Comparison of ENCODE assay signal across 1 cellular context in the genomic region with DNA sequence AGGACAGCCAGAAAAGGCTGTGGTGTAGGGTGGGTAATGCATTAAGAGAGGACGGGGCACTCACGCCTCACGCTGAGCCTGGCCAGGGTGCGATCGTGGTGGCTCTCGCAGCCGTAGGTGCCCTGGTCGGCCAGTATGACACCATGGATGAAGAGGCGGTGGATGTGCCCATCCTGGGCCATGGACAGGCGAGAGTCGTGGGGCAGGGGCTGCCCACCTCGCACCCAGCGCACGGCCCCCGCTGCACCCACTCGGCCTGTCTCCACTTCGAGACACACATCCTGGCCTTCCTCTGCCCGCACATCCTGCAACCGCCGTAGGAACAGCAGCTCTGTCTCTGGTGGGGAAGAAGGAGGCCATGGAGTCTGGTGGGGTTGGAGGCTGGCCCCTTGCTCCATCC.
TF ChIP-seq lines count a peak whose summit lies in the region.

No MANE protein-coding gene starts in this region.

TF ChIP-seq in HepG2, 621 proteins besides CTCF, POLR2A, EP300 and RAD21:
- no peak for TF ChIP-seq REPIN1 (CRISPR knock-in tag; IDR thresholded peaks at IDR 0.05; ENCODE audit: borderline replicate concordance, low read depth)
- no peak for TF ChIP-seq ZNF101 (CRISPR knock-in tag; IDR thresholded peaks at IDR 0.05; ENCODE audit: borderline replicate concordance, low read depth)
- no peak for TF ChIP-seq ARNT (IDR thresholded peaks at IDR 0.05)
- TF ChIP-seq ZNF879 (CRISPR knock-in tag; IDR thresholded peaks at IDR 0.05) = no peak
- TF ChIP-seq ZNF703 (CRISPR knock-in tag; IDR thresholded peaks at IDR 0.05; ENCODE audit: borderline replicate concordance) = no peak
- TF ChIP-seq AGO2 (optimal IDR thresholded peaks at IDR 0.05; ENCODE audit: low read depth, low read length) = peak; percentile 32
- TF ChIP-seq TSC22D2 (CRISPR knock-in tag; IDR thresholded peaks at IDR 0.05; ENCODE audit: borderline replicate concordance) = no peak
- TF ChIP-seq RBFOX2 (IDR thresholded peaks at IDR 0.05; ENCODE audit: low read depth, low read length) = 0 out of 2 replicates have a peak, but pooled peaks have one; percentile 25
